ENCODE assay signal across 10 cellular contexts in the genomic region with DNA sequence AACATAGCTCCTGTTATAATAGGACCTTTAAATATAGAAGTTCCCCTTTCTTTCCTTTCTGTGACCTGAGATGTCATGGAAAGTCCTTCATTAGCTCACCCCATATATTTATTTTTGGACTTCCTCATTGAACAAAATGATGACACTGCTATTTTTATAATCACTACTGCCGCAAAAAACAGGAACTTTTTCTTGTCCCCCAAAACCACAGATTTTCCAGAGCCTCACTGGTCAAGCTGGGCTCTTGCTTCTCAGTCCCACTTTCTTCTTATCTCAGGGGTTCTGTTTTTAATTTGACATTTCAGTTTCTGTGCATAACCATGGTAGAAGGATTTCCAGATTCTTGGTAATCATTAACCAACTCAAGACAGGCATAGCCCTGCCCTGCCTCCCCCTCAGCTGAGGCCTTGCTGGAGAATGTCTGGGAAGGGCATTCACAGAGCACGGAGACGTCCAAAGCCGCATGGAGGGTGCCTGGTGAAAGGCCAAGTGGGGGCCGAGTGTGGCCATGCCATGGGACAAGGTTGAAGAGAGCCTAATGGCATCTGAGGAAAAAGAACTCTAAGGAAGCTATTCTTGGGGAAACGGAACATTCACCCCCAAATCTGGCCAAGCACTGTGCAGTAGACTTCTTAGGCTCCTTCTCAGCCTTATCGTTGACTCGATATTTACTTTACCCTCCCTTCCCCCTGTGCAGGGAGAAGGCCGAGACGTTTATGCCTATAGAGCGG.
DNase-seq lines count a peak whose midpoint lies in the region; ATAC-seq and TF ChIP-seq lines count a peak whose summit lies in the region.
"Had no signal": no experiment of that assay in that cellular context is flagged by ENCODE, and none has a peak within 500 bp of the region (broad histone marks: within the 10 kb centered on the region; RNA-seq: fewer than 3 reads in every experiment).

No MANE protein-coding gene starts in this region.

- TF ChIP-seq POLR2A in heart left ventricle (IDR thresholded peaks at IDR 0.05) (no peak), transverse colon (IDR thresholded peaks at IDR 0.05) (peak; percentile 63), esophagus muscularis mucosa (IDR thresholded peaks at IDR 0.05; ENCODE audit: low read depth) (no peak)

- ATAC-seq in heart left ventricle (peak in 3 of 4 donors; percentile 53 to 70 (median 61)), HG03159 (IDR thresholded peaks at IDR 0.05; ENCODE audit: unreplicated experiment) (peak; percentile 66), activated B cell treated with CpG ODN at 0.5 μM for 24 hours (ENCODE audit: low read depth) (peak; percentile 46)

- TF ChIP-seq CTCF in heart left ventricle (IDR thresholded peaks at IDR 0.05) (no peak), left ventricle myocardium inferior (IDR thresholded peaks at IDR 0.05; ENCODE audit: borderline replicate concordance) (no peak), activated B cell treated with CpG ODN at 0.5 μM for 24 hours (IDR thresholded peaks at IDR 0.05) (no peak), transverse colon (IDR thresholded peaks at IDR 0.05) (no peak), esophagus muscularis mucosa (IDR thresholded peaks at IDR 0.05) (no peak)

- H3K9me2 ChIP-seq in GM23248 (ENCODE audit: insufficient read depth) = no peaks in the 10 kb centered on the region

- peak overlapping the region; percentile 25 for H3K4me3 Mint-ChIP-seq in activated B cell treated with CpG ODN at 0.5 μM for 24 hours

- no peak overlapping the region for H3K9ac ChIP-seq in GM23248

- DNase-seq in heart left ventricle (no peak), left ventricle myocardium inferior (no peak), activated B cell treated with CpG ODN at 0.5 μM for 24 hours (no peak), transverse colon (peak; percentile 69), GM23248 (no peak), esophagus muscularis mucosa (ENCODE audit: extremely low spot score) (no peak), cerebellar cortex (ENCODE audit: low spot score) (no peak)
- DNase-seq: activated gamma-delta T cell; stimulated activated naive CD4-positive, alpha-beta T cell had no signal

- no peaks in the 10 kb centered on the region for H3K27me3 Mint-ChIP-seq in activated B cell treated with CpG ODN at 0.5 μM for 24 hours

- H3K4me1 ChIP-seq in heart left ventricle (peaks cover 0 to 40% (median 5%) of the 10 kb centered on the region in 12 donors), left ventricle myocardium inferior (peaks cover 7% of the 10 kb centered on the region), transverse colon (peaks cover 0 to 53% (median 20%) of the 10 kb centered on the region in 4 donors), GM23248 (ENCODE audit: insufficient read depth) (no peaks in the 10 kb centered on the region), esophagus muscularis mucosa (no peaks in the 10 kb centered on the region)

- no peaks in the 10 kb centered on the region for H4K20me1 ChIP-seq in GM23248 (ENCODE audit: insufficient read depth)

- no peaks in the 10 kb centered on the region for H3K36me3 Mint-ChIP-seq in activated B cell treated with CpG ODN at 0.5 μM for 24 hours (ENCODE audit: low read depth)

- TF ChIP-seq EP300 in transverse colon (IDR thresholded peaks at IDR 0.05; ENCODE audit: low read depth) (peak; percentile 46), esophagus muscularis mucosa (IDR thresholded peaks at IDR 0.05) (no peak)

- no peaks in the 10 kb centered on the region for H3K9me3 Mint-ChIP-seq in activated B cell treated with CpG ODN at 0.5 μM for 24 hours

- H3K79me2 ChIP-seq in GM23248 (ENCODE audit: insufficient read depth) = no peaks in the 10 kb centered on the region

- H3K27ac ChIP-seq in heart left ventricle (peak overlapping the region in 1 of 12 donors; percentile 20), left ventricle myocardium inferior (replicated peaks) (no peak overlapping the region), transverse colon (peak overlapping the region; percentile 80 to 85 (median 84)), GM23248 (no peak overlapping the region), esophagus muscularis mucosa (replicated peaks in 1 of 4) (no peak overlapping the region)

- 88 to 93% (median 90%) methylated on average over 11 of the region's 11 CpGs for WGBS in heart left ventricle, 4 donors
- WGBS in transverse colon (ENCODE audit: low coverage in 1 of 2), 2 donors = 35 to 54% methylated on average over 2 to 11 of the region's 11 CpGs
- WGBS in GM23248 (ENCODE audit: low coverage in 1 of 2, low lambda C conversion rate in 2 of 2, missing lambda C conversion rate in 2 of 2), 2 experiments = 87 to 89% methylated on average over 11 of the region's 11 CpGs
- WGBS in esophagus muscularis mucosa = 89% methylated on average over 11 of the region's 11 CpGs

- no peak overlapping the region for H3K4me3 ChIP-seq in heart left ventricle
- H3K4me3 ChIP-seq in left ventricle myocardium inferior = no peak overlapping the region
- H3K4me3 ChIP-seq in transverse colon = peak overlapping the region in 1 of 4 donors; percentile 16
- no peak overlapping the region for H3K4me3 ChIP-seq in GM23248
- H3K4me3 ChIP-seq in esophagus muscularis mucosa = no peak overlapping the region

- peak overlapping the region; percentile 71 for H3K27ac Mint-ChIP-seq in activated B cell treated with CpG ODN at 0.5 μM for 24 hours

- H3K4me2 ChIP-seq in GM23248 (ENCODE audit: unreplicated experiment) = no peak overlapping the region

- H3K9me3 ChIP-seq in heart left ventricle (no peaks in the 10 kb centered on the region), left ventricle myocardium inferior (replicated peaks) (no peaks in the 10 kb centered on the region), transverse colon (no peaks in the 10 kb centered on the region), GM23248 (ENCODE audit: low read depth) (no peaks in the 10 kb centered on the region), esophagus muscularis mucosa (no peaks in the 10 kb centered on the region)

- intact Hi-C loops in heart left ventricle (cut with DNase I) (no loop called here), left ventricle myocardium inferior (cut with micrococcal nuclease) (no loop called here), activated B cell treated with CpG ODN at 0.5 μM for 24 hours (cut with micrococcal nuclease) (no loop called here), transverse colon (cut with DNase I; ENCODE audit: low total_unique reads) (loop anchor here (1.0 kb wide), 1 partner anchor 27 kb away; no protein-coding TSS in a partner anchor), esophagus muscularis mucosa (cut with DNase I) (no loop called here)

- in situ Hi-C loops in transverse colon (cut with MboI; ENCODE audit: low pct_ligation_motif_present in 1 of 4, low pct_unique_long_range_greater_than_20kb in 1 of 4, low sequenced_read_pairs in 3 of 4) = no loop called here
- in situ Hi-C loops in GM23248 (cut with MboI) = no loop called here

- CTCF ChIA-PET in activated B cell treated with CpG ODN at 0.5 μM for 24 hours (lab: Charles Lee) = no interaction called here

- peaks cover 12% of the 10 kb centered on the region for H3K4me1 Mint-ChIP-seq in activated B cell treated with CpG ODN at 0.5 μM for 24 hours

- H3K36me3 ChIP-seq in heart left ventricle = no peaks in the 10 kb centered on the region
- no peaks in the 10 kb centered on the region for H3K36me3 ChIP-seq in left ventricle myocardium inferior
- H3K36me3 ChIP-seq in transverse colon = no peaks in the 10 kb centered on the region
- no peaks in the 10 kb centered on the region for H3K36me3 ChIP-seq in GM23248 (ENCODE audit: low read depth)
- no peaks in the 10 kb centered on the region for H3K36me3 ChIP-seq in esophagus muscularis mucosa

- H2AFZ ChIP-seq in GM23248 = no peak overlapping the region

- H3K27me3 ChIP-seq in heart left ventricle = no peaks in the 10 kb centered on the region
- no peaks in the 10 kb centered on the region for H3K27me3 ChIP-seq in left ventricle myocardium inferior (ENCODE audit: low read depth)
- H3K27me3 ChIP-seq in transverse colon = no peaks in the 10 kb centered on the region
- H3K27me3 ChIP-seq in GM23248 (replicated peaks; ENCODE audit: insufficient read depth) = no peaks in the 10 kb centered on the region
- no peaks in the 10 kb centered on the region for H3K27me3 ChIP-seq in esophagus muscularis mucosa

- POLR2A ChIA-PET in activated B cell treated with CpG ODN at 0.5 μM for 24 hours (lab: Charles Lee) = interaction anchor here (0.6 to 1.2 kb wide), 4 partner anchors 9 to 1525 kb away, joined by 3 to 7 read pairs (median 4); no protein-coding TSS in a partner anchor

- H3F3A ChIP-seq in GM23248 (ENCODE audit: insufficient read depth) = no peaks in the 10 kb centered on the region

Comparison
In these comparisons a context has a peak if more than half of its experiments do, and no peak if none do; other contexts are left out.
1. H3K27ac ChIP-seq: peak in transverse colon (4 of 4); none in left ventricle myocardium inferior (single experiment), GM23248 (single experiment) and esophagus muscularis mucosa (0 of 4).
2. Peak in every context shown above with its lines, with median percentiles within 50 percentile points of each other: ATAC-seq.